ENCODE assay signal across 22 cellular contexts in genomic region chr4:142316913-142317312, GRCh38.
"Had no signal": no experiment of that assay in that cellular context is flagged by ENCODE, and none has a peak within 500 bp of the region (broad histone marks: within the 10 kb centered on the region; RNA-seq: fewer than 3 reads in every experiment).

No MANE protein-coding gene starts in this region.

- H3K27me3 ChIP-seq: MG63 had no signal

- H3K36me3 ChIP-seq: MG63 had no signal

- ATAC-seq: HepG2 had no signal

- FAIRE-seq: HepG2, RCC 7860 had no signal

- H3K4me3 ChIP-seq: MG63 had no signal

- DNase-seq: IMR-90, Karpas-422, KG1, MG63, NCI-H1092, NCI-H1105 treated with DMSO at 0.1 percent for 48 hours, NCI-H1417 treated with DMSO at 0.1 percent for 48 hours, NCI-H146, NCI-H1694 treated with DMSO at 0.1 percent for 48 hours, NCI-H2029, NCI-H2081 treated with DMSO at 0.1 percent for 48 hours, NCI-H2171, NCI-H226, NCI-H446, NCI-H510A, NCI-H524 treated with DMSO at 0.1 percent for 48 hours, NCI-H69, NCI-H774, RPMI8226, SHP77 had no signal

- H3K9me3 ChIP-seq: MG63 had no signal
